8 cellular contexts compared by ENCODE assay signal in genomic region chr1:98048234-98048633, GRCh38.
DNase-seq lines count a peak whose midpoint lies in the region; ATAC-seq and TF ChIP-seq lines count a peak whose summit lies in the region.

No MANE protein-coding gene starts in this region.

- peak overlapping the region; percentile 39 for H2AFZ ChIP-seq in GM23248

- H3K9me3 ChIP-seq in GM23248 (ENCODE audit: low read depth) (no peaks in the 10 kb centered on the region), lung (ENCODE audit: control insufficient read depth in 2 of 2, insufficient read depth in 1 of 2, low read length in 1 of 2) (peaks cover 0 to 12% of the 10 kb centered on the region in 2 donors)

- H3F3A ChIP-seq in GM23248 (ENCODE audit: insufficient read depth), result peaks cover 27% of the 10 kb centered on the region; the same call in 1 of the 2 replicates

- 1 to 2% methylated on average over 13 to 15 of the region's 15 CpGs for WGBS in GM23248 (ENCODE audit: low coverage in 1 of 2, low lambda C conversion rate in 2 of 2, missing lambda C conversion rate in 2 of 2), 2 experiments
- 1 to 2% methylated on average over 15 of the region's 15 CpGs for WGBS in lung, 2 donors

- POLR2A ChIA-PET in BJ (lab: Charles Lee), result interaction anchor here (0.6 kb wide), 1 partner anchor 38 kb away, joined by 17 read pairs; no protein-coding TSS in a partner anchor

- peaks cover 39% of the 10 kb centered on the region for H3K4me1 ChIP-seq in GM23248 (ENCODE audit: insufficient read depth)
- peaks cover 0 to 12% of the 10 kb centered on the region in 2 donors for H3K4me1 ChIP-seq in lung (ENCODE audit: control insufficient read depth in 2 of 2, insufficient read depth in 2 of 2, low read length in 2 of 2)

- peak overlapping the region; percentile 81 for H3K4me2 ChIP-seq in GM23248 (ENCODE audit: unreplicated experiment)

- in situ Hi-C loops in GM23248 (cut with MboI), result no loop called here

- H3K27ac ChIP-seq in GM23248, result no peak overlapping the region
- no peak overlapping the region for H3K27ac ChIP-seq in lung (ENCODE audit: low read depth in 1 of 2, low read length in 1 of 2)

- H3K36me3 ChIP-seq in BJ (ENCODE audit: control insufficient read depth, insufficient read depth, low read length) (no peaks in the 10 kb centered on the region), GM23248 (ENCODE audit: low read depth) (no peaks in the 10 kb centered on the region), lung (ENCODE audit: control insufficient read depth in 2 of 2, insufficient read depth in 2 of 2, low read length in 2 of 2) (no peaks in the 10 kb centered on the region)

- ATAC-seq in lung (ENCODE audit: insufficient read depth, low FRiP score) (peak; percentile 86), GM21528 (IDR thresholded peaks at IDR 0.05; ENCODE audit: low FRiP score, unreplicated experiment) (no peak)

- 0 out of 2 replicates have a peak overlapping the region, but pooled peaks have one; percentile 2 for H3K9ac ChIP-seq in GM23248

- H3K79me2 ChIP-seq in GM23248 (ENCODE audit: insufficient read depth), result peaks cover 5% of the 10 kb centered on the region

- peak overlapping the region; percentile 38 for H3K4me3 ChIP-seq in BJ (ENCODE audit: low read depth, low read length)
- H3K4me3 ChIP-seq in GM23248, result peak overlapping the region; percentile 70
- no peak overlapping the region for H3K4me3 ChIP-seq in lung

- no peak for DNase-seq in BJ (ENCODE audit: low read depth)
- DNase-seq in GM23248, result peak; percentile 94
- DNase-seq in NCI-H1694 treated with DMSO at 0.1 percent for 48 hours (lab: John Stamatoyannopoulos, UW), result peak; percentile 62
- peak; percentile 60 for DNase-seq in activated CD4-positive, alpha-beta T cell treated with anti-CD3 and anti-CD28 coated beads, Interleukin-2, amount 50 U/mL, for 1 hour
- DNase-seq in effector CD4-positive, alpha-beta T cell, result peak; percentile 44
- DNase-seq in lung (ENCODE audit: low spot score), result peak; percentile 84
- DNase-seq in stimulated activated CD4-positive, alpha-beta T cell treated with anti-CD3 and anti-CD28 coated beads, TNF-alpha, amount 100 ng/mL, for 4 hours (ENCODE audit: low read depth in 3 of 3), result peak; percentile 28 to 36 (median 33)

- TF ChIP-seq CTCF in BJ (IDR thresholded peaks at IDR 0.05; ENCODE audit: insufficient read depth, low read depth, low read length) (0 out of 2 replicates have a peak, but pooled peaks have one; percentile 19), lung (IDR thresholded peaks at IDR 0.05; ENCODE audit: control extremely low read depth, extremely low read depth) (no peak)

- H4K20me1 ChIP-seq in GM23248 (ENCODE audit: insufficient read depth), result no peaks in the 10 kb centered on the region

- CTCF ChIA-PET in BJ (lab: Yijun Ruan, JAX), result interaction anchor here (0.6 to 2.1 kb wide), 4 partner anchors 47 to 910 kb away, joined by 4 to 10 read pairs (median 6); no protein-coding TSS in a partner anchor

- H3K27me3 ChIP-seq in BJ (ENCODE audit: control insufficient read depth, insufficient read depth, low read length), result no peaks in the 10 kb centered on the region
- H3K27me3 ChIP-seq in GM23248 (replicated peaks; ENCODE audit: insufficient read depth), result no peaks in the 10 kb centered on the region
- no peaks in the 10 kb centered on the region for H3K27me3 ChIP-seq in lung (ENCODE audit: control insufficient read depth, insufficient read depth)

- no peaks in the 10 kb centered on the region for H3K9me2 ChIP-seq in GM23248 (ENCODE audit: insufficient read depth)
